In the genomic region with DNA sequence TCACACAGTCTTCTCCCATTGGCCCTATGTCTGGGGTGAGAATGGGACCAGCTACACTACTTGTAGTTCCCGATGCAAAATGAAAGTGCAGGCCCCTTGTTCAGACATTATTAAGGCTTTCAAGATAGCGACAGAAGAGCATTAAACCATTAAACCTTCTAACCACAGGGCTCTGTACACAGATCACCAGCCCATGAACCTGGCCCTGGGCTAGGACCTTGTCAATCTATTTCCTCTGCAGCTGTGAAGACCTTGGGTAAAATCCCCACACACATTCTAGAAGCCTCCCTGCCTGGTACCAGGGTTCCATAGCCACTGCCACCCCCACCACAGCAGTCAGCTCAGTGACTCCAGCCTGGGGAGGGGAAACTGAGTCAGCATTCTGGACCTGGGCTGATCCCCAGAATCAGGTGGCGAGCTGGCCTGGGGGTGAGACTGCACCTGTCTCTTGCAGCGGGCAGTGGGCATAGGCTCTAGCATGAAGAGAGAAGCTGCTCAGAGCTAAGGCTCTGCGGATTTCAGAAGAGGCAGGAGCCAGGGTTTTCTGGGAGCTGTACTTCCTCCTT, we compare ENCODE assay signal across 28 cellular contexts.
"Had no signal": no experiment of that assay in that cellular context is flagged by ENCODE, and none has a peak within 500 bp of the region (broad histone marks: within the 10 kb centered on the region; RNA-seq: fewer than 3 reads in every experiment).

No MANE protein-coding gene starts in this region.

- H3K27me3 ChIP-seq: ovary, right atrium auricular region had no signal

- H3K36me3 Mint-ChIP-seq: natural killer cell, WTC11 had no signal

- H3K4me2 ChIP-seq: hepatocyte, smooth muscle cell had no signal

- ATAC-seq: gastroesophageal sphincter, left colon, natural killer cell, psoas muscle, WTC11 had no signal

- H3K9me3 Mint-ChIP-seq: activated CD4-positive, alpha-beta memory T cell treated with anti-CD3 and anti-CD28 coated beads, Interleukin-2, amount 10 ng/mL, durations not matched to agents 7 days and 5 days; activated CD4-positive, alpha-beta T cell treated with anti-CD3 and anti-CD28 coated beads, Interleukin-2, amount 10 ng/mL, durations not matched to agents 7 days and 5 days; activated T-cell treated with anti-CD3 and anti-CD28 coated beads, Interleukin-2, amount 50 U/mL, for 24 hours; natural killer cell; WTC11 had no signal

- DNase-seq: activated CD4-positive, alpha-beta memory T cell treated with anti-CD3 and anti-CD28 coated beads, Interleukin-2, amount 10 ng/mL, durations not matched to agents 7 days and 5 days; activated CD4-positive, alpha-beta T cell treated with anti-CD3 and anti-CD28 coated beads for 1 hour; activated CD4-positive, alpha-beta T cell treated with anti-CD3 and anti-CD28 coated beads, Interleukin-2, amount 10 ng/mL, durations not matched to agents 7 days and 5 days; activated CD8-positive, alpha-beta memory T cell treated with anti-CD3 and anti-CD28 coated beads, Interleukin-2, amount 50 U/mL, for 48 hours; activated gamma-delta T cell treated with Interleukin-2 at 50 U/mL for 16 hours; activated naive CD4-positive, alpha-beta T cell treated with anti-CD3 and anti-CD28 coated beads, Interleukin-2, amount 50 U/mL, for 16 hours; activated T-cell treated with anti-CD3 and anti-CD28 coated beads, Interleukin-2, amount 50 U/mL, for 24 hours; amniotic stem cell; central memory CD4-positive, alpha-beta T cell; left colon; mammary epithelial cell; natural killer cell; ovary; psoas muscle; stimulated activated CD4-positive, alpha-beta T cell treated with anti-CD3 and anti-CD28 coated beads, Interleukin-1b, Interleukin-23, amount 100 ng/mL, for 48 hours; stimulated activated CD4-positive, alpha-beta T cell treated with anti-CD3 and anti-CD28 coated beads, Interleukin-4, amount 100 ng/mL, for 4 hours; stimulated activated CD8-positive, alpha-beta memory T cell treated with anti-CD3 and anti-CD28 coated beads, Interleukin-4, amount 100 ng/mL, for 48 hours; stimulated activated naive CD4-positive, alpha-beta T cell had no signal

- H3K4me1 ChIP-seq: gastroesophageal sphincter, psoas muscle, right atrium auricular region, suprapubic skin, tibial nerve had no signal

- H3K9me3 ChIP-seq: gastroesophageal sphincter, ovary, psoas muscle, right atrium auricular region, suprapubic skin, tibial nerve had no signal

- H3K4me3 ChIP-seq: gastroesophageal sphincter, hepatocyte, ovary, psoas muscle, right atrium auricular region, smooth muscle cell, suprapubic skin, tibial nerve had no signal

- H3K27ac ChIP-seq: gastroesophageal sphincter, hepatocyte, ovary, psoas muscle, right atrium auricular region, suprapubic skin, tibial nerve had no signal

- H3K4me1 Mint-ChIP-seq: activated CD4-positive, alpha-beta memory T cell treated with anti-CD3 and anti-CD28 coated beads, Interleukin-2, amount 10 ng/mL, durations not matched to agents 7 days and 5 days; activated CD4-positive, alpha-beta T cell treated with anti-CD3 and anti-CD28 coated beads, Interleukin-2, amount 10 ng/mL, durations not matched to agents 7 days and 5 days; natural killer cell had no signal

- H3K4me3 Mint-ChIP-seq: activated CD4-positive, alpha-beta memory T cell treated with anti-CD3 and anti-CD28 coated beads, Interleukin-2, amount 10 ng/mL, durations not matched to agents 7 days and 5 days; activated CD4-positive, alpha-beta T cell treated with anti-CD3 and anti-CD28 coated beads, Interleukin-2, amount 10 ng/mL, durations not matched to agents 7 days and 5 days; activated T-cell treated with anti-CD3 and anti-CD28 coated beads, Interleukin-2, amount 50 U/mL, for 24 hours; natural killer cell; WTC11 had no signal

- H3K79me2 ChIP-seq: hepatocyte had no signal

- FAIRE-seq: astrocyte, endothelial cell of umbilical vein, keratinocyte had no signal

- H3K36me3 ChIP-seq: gastroesophageal sphincter, ovary, right atrium auricular region, suprapubic skin, tibial nerve had no signal

- H3K27ac Mint-ChIP-seq: activated CD4-positive, alpha-beta memory T cell treated with anti-CD3 and anti-CD28 coated beads, Interleukin-2, amount 10 ng/mL, durations not matched to agents 7 days and 5 days; activated CD4-positive, alpha-beta T cell treated with anti-CD3 and anti-CD28 coated beads, Interleukin-2, amount 10 ng/mL, durations not matched to agents 7 days and 5 days; activated T-cell treated with anti-CD3 and anti-CD28 coated beads, Interleukin-2, amount 50 U/mL, for 24 hours; natural killer cell; WTC11 had no signal

- H2AFZ ChIP-seq: hepatocyte had no signal
